ENCODE assay signal across 1 cellular context in genomic region chr16:57093845-57094564, GRCh38.
TF ChIP-seq lines count a peak whose summit lies in the region.

No MANE protein-coding gene starts in this region.

TF ChIP-seq in H1, 55 proteins besides CTCF, POLR2A, EP300 and RAD21:
- no peak for TF ChIP-seq ATF2 (IDR thresholded peaks at IDR 0.05; ENCODE audit: low read length)
- no peak for TF ChIP-seq FOSL1 (IDR thresholded peaks at IDR 0.05; ENCODE audit: insufficient read depth, low read depth, low read length)
- TF ChIP-seq SAP30 (IDR thresholded peaks at IDR 0.05; ENCODE audit: insufficient read depth, insufficient replicate concordance, low read length) = no peak
- no peak for TF ChIP-seq TAF1 (IDR thresholded peaks at IDR 0.05; ENCODE audit: low read depth, low read length)
- no peak for TF ChIP-seq GABPA (IDR thresholded peaks at IDR 0.05; ENCODE audit: borderline replicate concordance, insufficient read depth, low read length)
- TF ChIP-seq PHF8 (conservative IDR thresholded peaks at IDR 0.05; ENCODE audit: low read depth, low read length) = no peak
- no peak for TF ChIP-seq TCF12 (IDR thresholded peaks at IDR 0.05; ENCODE audit: low read depth, low read length)
- no peak for TF ChIP-seq KDM4A (IDR thresholded peaks at IDR 0.05; ENCODE audit: low read depth, low read length, severe bottlenecking)
- TF ChIP-seq TAF7 (optimal IDR thresholded peaks at IDR 0.05; ENCODE audit: borderline replicate concordance, low read depth, low read length) = no peak
